Comparison of ENCODE assay signal across 9 cellular contexts in the genomic region with DNA sequence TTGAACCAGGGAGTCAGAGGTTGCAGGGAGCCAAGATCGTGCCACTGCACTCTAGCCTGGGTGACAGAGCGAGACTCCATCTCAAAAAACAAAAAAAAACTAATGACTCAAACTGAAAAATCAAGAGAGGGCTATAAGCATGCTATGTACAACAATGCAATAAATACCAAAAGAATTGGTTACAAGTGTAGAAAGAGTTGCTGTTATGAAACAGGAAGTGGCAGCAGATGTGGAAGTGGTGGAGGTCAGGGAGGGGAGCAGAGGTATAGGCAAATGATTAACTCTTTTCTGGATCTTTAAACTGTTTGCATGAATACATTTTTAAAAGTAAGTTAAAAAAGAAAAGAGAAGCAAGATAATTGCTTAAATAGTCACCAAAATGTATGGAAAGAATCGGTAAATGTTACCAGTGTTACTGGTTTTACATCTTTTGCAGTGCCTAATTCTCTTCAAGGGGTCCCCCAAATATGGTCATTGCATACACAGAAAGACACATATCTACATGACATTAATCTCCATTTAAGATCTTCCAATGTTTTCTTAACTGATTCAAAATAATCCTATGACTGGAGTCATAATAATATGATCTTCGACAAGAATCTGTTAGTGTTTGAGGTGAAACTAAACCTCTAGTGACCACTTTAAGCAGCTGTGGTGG. TPM values are rescaled to one million over a fixed set of nuclear protein-coding genes. Genes with fewer than 3 reads are reported as not detected.
DNase-seq lines count a peak whose midpoint lies in the region; ATAC-seq, FAIRE-seq and TF ChIP-seq lines count a peak whose summit lies in the region.
"Had no signal": no experiment of that assay in that cellular context is flagged by ENCODE, and none has a peak within 500 bp of the region (broad histone marks: within the 10 kb centered on the region; RNA-seq: fewer than 3 reads in every experiment).

No MANE protein-coding gene starts in this region.

- peaks cover 22 to 30% (median 23%) of the 10 kb centered on the region in 3 donors for H3K4me1 Mint-ChIP-seq in T-cell
- H3K4me1 Mint-ChIP-seq in natural killer cell treated with Interleukin-12 subunit alpha and Interleukin-12 subunit beta and Interleukin-15 and Interleukin-18, amount 100 ng/mL, for 72 hours (ENCODE audit: low read depth in 2 of 2): peaks cover 27 to 30% of the 10 kb centered on the region in 2 donors

- DNase-seq in T-cell (peak in 14 of 34 experiments; percentile 3 to 53 (median 10)), LoVo (ENCODE audit: low spot score) (no peak), kidney (no peak), NCI-H226 (no peak)
- peak; percentile 67 for DNase-seq in natural killer cell treated with Interleukin-12 subunit alpha and Interleukin-12 subunit beta and Interleukin-15 and Interleukin-18, amount 100 ng/mL, for 72 hours (ENCODE audit: low spot score)

- POLR2A ChIA-PET in T-cell (lab: Charles Lee): no interaction called here

- intact Hi-C loops in kidney (cut with DNase I): no loop called here

- H4K20me1 ChIP-seq in BLaER1: no peaks in the 10 kb centered on the region

- H3K9ac ChIP-seq in BLaER1: no peak overlapping the region
- no peak overlapping the region for H3K9ac ChIP-seq in kidney (ENCODE audit: low read length in 2 of 2)

- no peaks in the 10 kb centered on the region for H3K36me3 Mint-ChIP-seq in T-cell
- peaks cover 4% of the 10 kb centered on the region for H3K36me3 Mint-ChIP-seq in natural killer cell treated with Interleukin-12 subunit alpha and Interleukin-12 subunit beta and Interleukin-15 and Interleukin-18, amount 100 ng/mL, for 72 hours
- H3K36me3 Mint-ChIP-seq: activated naive CD4-positive, alpha-beta T cell treated with anti-CD3 and anti-CD28 coated beads, Interleukin-2, amount 50 U/mL, for 24 hours had no signal

- no peak for TF ChIP-seq CTCF in kidney (IDR thresholded peaks at IDR 0.05; ENCODE audit: borderline replicate concordance, extremely low read depth, insufficient read depth)

- ATAC-seq in GM19035 (IDR thresholded peaks at IDR 0.05; ENCODE audit: unreplicated experiment): peak; percentile 100
- peak; percentile 100 for ATAC-seq in HG03095 (IDR thresholded peaks at IDR 0.05; ENCODE audit: unreplicated experiment)
- ATAC-seq in T-cell (replicated peaks in 1 of 4): peak; percentile 57 to 98 (median 78)
- ATAC-seq in natural killer cell treated with Interleukin-12 subunit alpha and Interleukin-12 subunit beta and Interleukin-15 and Interleukin-18, amount 100 ng/mL, for 72 hours: peak; percentile 96

- peaks cover 19% of the 10 kb centered on the region for H3K4me1 ChIP-seq in BLaER1
- H3K4me1 ChIP-seq in kidney (ENCODE audit: control insufficient read depth in 1 of 2, insufficient read depth in 1 of 2, low read depth in 1 of 2, low read length in 2 of 2): no peaks in the 10 kb centered on the region

- H3K9me3 Mint-ChIP-seq in T-cell: no peaks in the 10 kb centered on the region
- peaks cover 4% of the 10 kb centered on the region for H3K9me3 Mint-ChIP-seq in natural killer cell treated with Interleukin-12 subunit alpha and Interleukin-12 subunit beta and Interleukin-15 and Interleukin-18, amount 100 ng/mL, for 72 hours
- H3K9me3 Mint-ChIP-seq: activated naive CD4-positive, alpha-beta T cell treated with anti-CD3 and anti-CD28 coated beads, Interleukin-2, amount 50 U/mL, for 24 hours had no signal

- H3K4me3 ChIP-seq in BLaER1 (no peak overlapping the region), kidney (ENCODE audit: low read length in 2 of 2) (no peak overlapping the region)

- H3K4me3 Mint-ChIP-seq in T-cell: peak overlapping the region; percentile 17 to 74 (median 66)
- peak overlapping the region; percentile 82 for H3K4me3 Mint-ChIP-seq in natural killer cell treated with Interleukin-12 subunit alpha and Interleukin-12 subunit beta and Interleukin-15 and Interleukin-18, amount 100 ng/mL, for 72 hours

- H3K27me3 Mint-ChIP-seq in T-cell: peaks cover 0 to 8% of the 10 kb centered on the region in 2 donors
- H3K27me3 Mint-ChIP-seq in natural killer cell treated with Interleukin-12 subunit alpha and Interleukin-12 subunit beta and Interleukin-15 and Interleukin-18, amount 100 ng/mL, for 72 hours: no peaks in the 10 kb centered on the region

- H3K27me3 ChIP-seq in BLaER1: no peaks in the 10 kb centered on the region

- CTCF ChIA-PET in T-cell (lab: Charles Lee): interaction anchor here in 1 of 2 donors (0.7 kb wide), 1 partner anchor 84 kb away, joined by 3 read pairs; no protein-coding TSS in a partner anchor

- peak overlapping the region; percentile 77 to 89 for H3K27ac Mint-ChIP-seq in T-cell
- peak overlapping the region; percentile 89 to 96 for H3K27ac Mint-ChIP-seq in natural killer cell treated with Interleukin-12 subunit alpha and Interleukin-12 subunit beta and Interleukin-15 and Interleukin-18, amount 100 ng/mL, for 72 hours

- H3K27ac ChIP-seq in BLaER1 (no peak overlapping the region; the same call in 1 of the 2 replicates), kidney (ENCODE audit: low read depth in 2 of 2, low read length in 2 of 2) (no peak overlapping the region)

- no peak for FAIRE-seq in kidney (lab: Jason Lieb, UNC)

- H3K4me2 ChIP-seq in BLaER1: peak overlapping the region; percentile 57

- H3K9me3 ChIP-seq in BLaER1: no peaks in the 10 kb centered on the region
- no peaks in the 10 kb centered on the region for H3K9me3 ChIP-seq in kidney (ENCODE audit: control insufficient read depth in 1 of 2, low read length in 2 of 2)

- H3K36me3 ChIP-seq in BLaER1: no peaks in the 10 kb centered on the region
- no peaks in the 10 kb centered on the region for H3K36me3 ChIP-seq in kidney (ENCODE audit: control insufficient read depth in 1 of 2, insufficient read depth in 2 of 2, low read length in 2 of 2)

RNA-seq across cellular contexts. Expression of gene CALHM6, which starts 15.0 kb away (rescaled TPM):
- total RNA-seq in T-cell (10 to 100 TPM in 1 of 5 donors, 1 to 10 TPM in 3, under 1 TPM in 1; 0.53 to 15.4 (median 3.8) TPM), kidney (8.2 TPM)
- 1 to 10 TPM; 8.0 to 9.6 TPM for total RNA-seq in natural killer cell treated with Interleukin-12 subunit alpha and Interleukin-12 subunit beta and Interleukin-15 and Interleukin-18, amount 100 ng/mL, for 72 hours
- polyA plus RNA-seq in kidney (ENCODE audit: insufficient read depth, low read depth, low replicate concordance): 2.4 TPM

RNA-seq across cellular contexts. Expression of gene CALHM5, which starts 35.3 kb away (rescaled TPM):
- not detected for total RNA-seq in T-cell
- total RNA-seq in natural killer cell treated with Interleukin-12 subunit alpha and Interleukin-12 subunit beta and Interleukin-15 and Interleukin-18, amount 100 ng/mL, for 72 hours: not detected
- 1.3 TPM for total RNA-seq in kidney
- 2.1 TPM for polyA plus RNA-seq in kidney (ENCODE audit: insufficient read depth, low read depth, low replicate concordance)
